1 cellular context compared by ENCODE assay signal in the genomic region with DNA sequence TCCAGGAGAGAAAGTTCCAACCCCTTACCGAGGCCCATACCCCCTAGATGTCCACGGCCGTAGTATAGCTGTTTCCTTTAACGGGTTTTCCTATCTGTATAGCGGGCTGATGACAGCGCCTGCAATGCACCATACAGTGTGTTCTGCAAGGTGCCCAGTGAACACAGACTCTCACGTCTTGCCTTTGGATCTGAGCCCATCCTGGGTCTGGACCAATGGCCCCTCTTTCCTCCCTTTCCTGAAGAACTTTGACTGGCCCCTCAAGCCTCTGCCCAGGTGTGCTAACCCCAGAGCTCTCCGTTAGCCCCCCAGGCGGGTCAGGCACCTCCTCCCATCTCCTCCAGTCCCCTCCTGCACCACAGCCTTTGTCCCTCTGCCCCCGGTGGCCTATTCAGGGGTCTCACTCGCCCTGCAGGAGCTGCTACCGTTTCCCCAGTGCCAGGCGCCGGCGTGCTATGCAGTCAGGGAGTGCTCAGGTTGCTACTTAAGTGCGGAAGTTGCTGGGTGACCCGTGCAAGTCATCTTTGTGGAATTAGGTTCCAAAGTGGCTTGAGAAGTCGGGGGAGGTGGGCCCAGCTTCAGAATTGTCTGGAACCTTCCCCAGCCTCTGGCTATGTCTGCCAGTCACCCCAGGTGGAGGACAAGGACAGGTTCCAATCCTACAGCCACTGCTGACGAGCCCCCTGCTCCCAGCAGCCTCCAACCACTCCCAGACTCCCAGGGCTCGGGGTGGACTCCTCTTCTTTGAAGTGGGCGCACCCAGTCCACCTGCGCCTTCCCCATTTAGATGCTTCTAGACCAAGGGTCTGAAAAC.
TF ChIP-seq lines count a peak whose summit lies in the region.

No MANE protein-coding gene starts in this region.

TF ChIP-seq in H1, 55 proteins besides CTCF, POLR2A, EP300 and RAD21:
- TF ChIP-seq SAP30 (IDR thresholded peaks at IDR 0.05; ENCODE audit: insufficient read depth, insufficient replicate concordance, low read length) (no peak), KDM1A (IDR thresholded peaks at IDR 0.05; ENCODE audit: borderline replicate concordance, low read length) (no peak), RFX5 (IDR thresholded peaks at IDR 0.05; ENCODE audit: borderline replicate concordance, low read depth, low read length) (no peak), TAF7 (optimal IDR thresholded peaks at IDR 0.05; ENCODE audit: borderline replicate concordance, low read depth, low read length) (no peak), SUZ12 (IDR thresholded peaks at IDR 0.05; ENCODE audit: low read length) (no peak), BCL11A (IDR thresholded peaks at IDR 0.05; ENCODE audit: low read depth in 2 of 2, low read length in 2 of 2) (no peak), JUN (IDR thresholded peaks at IDR 0.05; ENCODE audit: low read depth, low read length) (no peak), ASH2L (IDR thresholded peaks at IDR 0.05; ENCODE audit: low read length) (no peak)
- TF ChIP-seq, protein P1, sequence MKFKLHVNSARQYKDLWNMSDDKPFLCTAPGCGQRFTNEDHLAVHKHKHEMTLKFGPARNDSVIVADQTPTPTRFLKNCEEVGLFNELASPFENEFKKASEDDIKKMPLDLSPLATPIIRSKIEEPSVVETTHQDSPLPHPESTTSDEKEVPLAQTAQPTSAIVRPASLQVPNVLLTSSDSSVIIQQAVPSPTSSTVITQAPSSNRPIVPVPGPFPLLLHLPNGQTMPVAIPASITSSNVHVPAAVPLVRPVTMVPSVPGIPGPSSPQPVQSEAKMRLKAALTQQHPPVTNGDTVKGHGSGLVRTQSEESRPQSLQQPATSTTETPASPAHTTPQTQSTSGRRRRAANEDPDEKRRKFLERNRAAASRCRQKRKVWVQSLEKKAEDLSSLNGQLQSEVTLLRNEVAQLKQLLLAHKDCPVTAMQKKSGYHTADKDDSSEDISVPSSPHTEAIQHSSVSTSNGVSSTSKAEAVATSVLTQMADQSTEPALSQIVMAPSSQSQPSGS (IDR thresholded peaks at IDR 0.05; ENCODE audit: low read length) = no peak
